ENCODE assay signal across 10 cellular contexts in genomic region chr1:56774067-56774609, GRCh38. TPM values are rescaled to one million over a fixed set of nuclear protein-coding genes. Genes with fewer than 3 reads are reported as not detected.
DNase-seq lines count a peak whose midpoint lies in the region; ATAC-seq lines count a peak whose summit lies in the region.
"Had no signal": no experiment of that assay in that cellular context is flagged by ENCODE, and none has a peak within 500 bp of the region (broad histone marks: within the 10 kb centered on the region; RNA-seq: fewer than 3 reads in every experiment).

No MANE protein-coding gene starts in this region.

- H3K27me3 Mint-ChIP-seq in activated T-cell treated with anti-CD3 and anti-CD28 coated beads, Interleukin-2, amount 50 U/mL, for 24 hours: no peaks in the 10 kb centered on the region
- H3K27me3 Mint-ChIP-seq in T-cell: peaks cover 0 to 3% of the 10 kb centered on the region in 2 donors
- no peaks in the 10 kb centered on the region for H3K27me3 Mint-ChIP-seq in stimulated activated naive B cell treated with anti-CD40 and anti-IgM and Interleukin-4, amounts not matched to agents 10 μg/mL and 1 μg/mL and 100 μg/mL, for 72 hours

- H3K9me3 Mint-ChIP-seq in activated T-cell treated with anti-CD3 and anti-CD28 coated beads, Interleukin-2, amount 50 U/mL, for 24 hours: no peaks in the 10 kb centered on the region
- H3K9me3 Mint-ChIP-seq in T-cell: no peaks in the 10 kb centered on the region
- peaks cover 0 to 2% of the 10 kb centered on the region in 2 donors for H3K9me3 Mint-ChIP-seq in stimulated activated naive B cell treated with anti-CD40 and anti-IgM and Interleukin-4, amounts not matched to agents 10 μg/mL and 1 μg/mL and 100 μg/mL, for 72 hours

- DNase-seq in activated T-cell treated with anti-CD3 and anti-CD28 coated beads, Interleukin-2, amount 50 U/mL, for 24 hours: no peak
- no peak for DNase-seq in activated T-cell treated with anti-CD3 and anti-CD28 coated beads for 4 hours
- no peak for DNase-seq in T-cell
- DNase-seq in stimulated activated naive B cell treated with anti-CD40 and anti-IgM and Interleukin-4, amounts not matched to agents 10 μg/mL and 1 μg/mL and 100 μg/mL, for 72 hours: no peak
- no peak for DNase-seq in activated gamma-delta T cell treated with Interleukin-2 at 50 U/mL for 16 hours
- no peak for DNase-seq in stimulated activated naive CD4-positive, alpha-beta T cell treated with Interleukin-2 at 50 U/mL for 16 hours (lab: John Stamatoyannopoulos, UW)
- DNase-seq in sciatic nerve (ENCODE audit: low spot score): no peak
- DNase-seq: anterior cingulate cortex, NCI-H1436 had no signal

- peak overlapping the region; percentile 37 for H3K27ac Mint-ChIP-seq in activated T-cell treated with anti-CD3 and anti-CD28 coated beads, Interleukin-2, amount 50 U/mL, for 24 hours
- peak overlapping the region in 1 of 2 donors; percentile 12 for H3K27ac Mint-ChIP-seq in T-cell
- H3K27ac Mint-ChIP-seq in stimulated activated naive B cell treated with anti-CD40 and anti-IgM and Interleukin-4, amounts not matched to agents 10 μg/mL and 1 μg/mL and 100 μg/mL, for 72 hours: no peak overlapping the region

- H3K4me3 Mint-ChIP-seq in activated T-cell treated with anti-CD3 and anti-CD28 coated beads, Interleukin-2, amount 50 U/mL, for 24 hours: peak overlapping the region; percentile 26
- peak overlapping the region in 2 of 3 donors; percentile 14 to 37 for H3K4me3 Mint-ChIP-seq in T-cell
- H3K4me3 Mint-ChIP-seq in stimulated activated naive B cell treated with anti-CD40 and anti-IgM and Interleukin-4, amounts not matched to agents 10 μg/mL and 1 μg/mL and 100 μg/mL, for 72 hours: peak overlapping the region in 1 of 2 donors; percentile 8

- POLR2A ChIA-PET in T-cell (lab: Charles Lee): no interaction called here

- intact Hi-C loops in sciatic nerve (cut with DNase I): no loop called here

- peaks cover 20% of the 10 kb centered on the region for H3K4me1 Mint-ChIP-seq in activated T-cell treated with anti-CD3 and anti-CD28 coated beads, Interleukin-2, amount 50 U/mL, for 24 hours (ENCODE audit: low read depth)
- H3K4me1 Mint-ChIP-seq in T-cell: peaks cover 0 to 16% (median 13%) of the 10 kb centered on the region in 3 donors
- H3K4me1 Mint-ChIP-seq in stimulated activated naive B cell treated with anti-CD40 and anti-IgM and Interleukin-4, amounts not matched to agents 10 μg/mL and 1 μg/mL and 100 μg/mL, for 72 hours: peaks cover 2 to 22% of the 10 kb centered on the region in 2 donors

- H3K36me3 Mint-ChIP-seq in activated T-cell treated with anti-CD3 and anti-CD28 coated beads, Interleukin-2, amount 50 U/mL, for 24 hours (ENCODE audit: low read depth): no peaks in the 10 kb centered on the region
- no peaks in the 10 kb centered on the region for H3K36me3 Mint-ChIP-seq in T-cell
- no peaks in the 10 kb centered on the region for H3K36me3 Mint-ChIP-seq in stimulated activated naive B cell treated with anti-CD40 and anti-IgM and Interleukin-4, amounts not matched to agents 10 μg/mL and 1 μg/mL and 100 μg/mL, for 72 hours

- CTCF ChIA-PET in T-cell (lab: Charles Lee): no interaction called here

- ATAC-seq in HG02938 (IDR thresholded peaks at IDR 0.05; ENCODE audit: unreplicated experiment): peak; percentile 89
- ATAC-seq in T-cell (replicated peaks in 1 of 4): no peak
- peak; percentile 69 to 77 for ATAC-seq in stimulated activated naive B cell treated with anti-CD40 and anti-IgM and Interleukin-4, amounts not matched to agents 10 μg/mL and 1 μg/mL and 100 μg/mL, for 72 hours (replicated peaks)
- ATAC-seq in sciatic nerve: no peak

RNA-seq across cellular contexts. Expression of gene FYB2, which starts 45.1 kb away (rescaled TPM):
- total RNA-seq in T-cell: not detected
- not detected for total RNA-seq in sciatic nerve

Comparison
In these comparisons a context has a peak if more than half of its experiments do, and no peak if none do; other contexts are left out.
1. ATAC-seq: peak in HG02938 (single experiment) and stimulated activated naive B cell treated with anti-CD40 and anti-IgM and Interleukin-4, amounts not matched to agents 10 μg/mL and 1 μg/mL and 100 μg/mL, for 72 hours (2 of 2); none in T-cell (0 of 4) and sciatic nerve (single experiment).